Comparison of ENCODE assay signal across 8 cellular contexts in the genomic region with DNA sequence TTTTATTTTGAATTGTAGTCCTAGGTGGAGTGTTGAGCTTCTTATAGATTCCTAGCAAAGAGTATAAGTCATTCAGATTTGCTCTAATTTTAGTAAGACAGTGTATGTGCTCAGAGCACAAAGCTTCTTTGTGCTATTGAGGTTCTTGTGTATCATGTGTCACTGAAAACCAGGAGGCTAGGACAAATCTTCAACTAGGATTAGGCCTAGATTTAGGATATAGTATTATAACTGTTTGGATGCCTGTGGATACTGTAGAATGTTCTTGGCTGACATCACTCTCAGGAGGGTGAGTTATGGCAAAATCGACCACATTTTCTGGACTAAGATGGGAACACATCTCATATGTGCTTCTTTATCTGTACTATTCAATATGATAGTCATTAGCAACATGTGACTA.
"Had no signal": no experiment of that assay in that cellular context is flagged by ENCODE, and none has a peak within 500 bp of the region (broad histone marks: within the 10 kb centered on the region; RNA-seq: fewer than 3 reads in every experiment).

No MANE protein-coding gene starts in this region.

- H3K36me3 ChIP-seq: HAP-1 had no signal

- ATAC-seq: HCT116, K562 had no signal

- H3K4me1 ChIP-seq: HAP-1 had no signal

- H3K9me3 ChIP-seq: HAP-1 had no signal

- H3K9ac ChIP-seq: GM23248 had no signal

- DNase-seq: GM23248, GOT3, H7, HFFc6, IMR-90 had no signal

- H3K4me3 ChIP-seq: GM23248, HAP-1, K562 had no signal
